9 cellular contexts compared by ENCODE assay signal in genomic region chr9:106916491-106917235, GRCh38. TPM values are rescaled to one million over a fixed set of nuclear protein-coding genes. Genes with fewer than 3 reads are reported as not detected.
DNase-seq lines count a peak whose midpoint lies in the region; ATAC-seq, FAIRE-seq and TF ChIP-seq lines count a peak whose summit lies in the region.
"Had no signal": no experiment of that assay in that cellular context is flagged by ENCODE, and none has a peak within 500 bp of the region (broad histone marks: within the 10 kb centered on the region; RNA-seq: fewer than 3 reads in every experiment).

No MANE protein-coding gene starts in this region.

- intact Hi-C loops in ovary (cut with DNase I): no loop called here

- TF ChIP-seq CTCF in foreskin fibroblast (IDR thresholded peaks at IDR 0.05; ENCODE audit: low read depth, low read length) (no peak), ovary (IDR thresholded peaks at IDR 0.05) (no peak), neural progenitor cell (IDR thresholded peaks at IDR 0.05) (no peak)

- H3K4me1 Mint-ChIP-seq in neural progenitor cell: peaks cover 27% of the 10 kb centered on the region

- TF ChIP-seq POLR2A in ovary (IDR thresholded peaks at IDR 0.05) (no peak), GM12891 (IDR thresholded peaks at IDR 0.05; ENCODE audit: low read depth, low read length) (no peak)

- H3K9ac ChIP-seq in neural progenitor cell: no peak overlapping the region

- no peak overlapping the region for H3K27ac Mint-ChIP-seq in neural progenitor cell

- H3K27me3 Mint-ChIP-seq in neural progenitor cell (ENCODE audit: insufficient read depth, low read depth): no peaks in the 10 kb centered on the region

- no peak for TF ChIP-seq EP300 in ovary (IDR thresholded peaks at IDR 0.05)

- H3K4me1 ChIP-seq in SJCRH30 (peaks cover 38% of the 10 kb centered on the region), ovary (ENCODE audit: insufficient read depth) (peaks cover 17% of the 10 kb centered on the region), neural progenitor cell (peaks cover 21% of the 10 kb centered on the region)

- ATAC-seq in GM19395 (IDR thresholded peaks at IDR 0.05; ENCODE audit: unreplicated experiment): no peak
- ATAC-seq: GM12878 had no signal

- no peak overlapping the region for H3K4me3 ChIP-seq in SJCRH30
- H3K4me3 ChIP-seq in foreskin fibroblast (ENCODE audit: low read depth in 1 of 2, low read length in 2 of 2): no peak overlapping the region
- H3K4me3 ChIP-seq in ovary: no peak overlapping the region
- H3K4me3 ChIP-seq in neural progenitor cell: no peak overlapping the region
- H3K4me3 ChIP-seq: GM12878 had no signal

- peaks cover 86% of the 10 kb centered on the region for H3K36me3 Mint-ChIP-seq in neural progenitor cell

- H3K27ac ChIP-seq in SJCRH30 (peak overlapping the region; percentile 63), ovary (no peak overlapping the region), neural progenitor cell (no peak overlapping the region)

- DNase-seq in GM03348 (ENCODE audit: low spot score) (peak; percentile 63), SJCRH30 (peak; percentile 69 to 71), foreskin fibroblast (peak; percentile 65 to 82), ovary (peak in 3 of 5 donors; percentile 31 to 54 (median 49)), GM12891 (ENCODE audit: insufficient read length, low spot score) (no peak), neural progenitor cell (ENCODE audit: low spot score) (no peak), NOMO-1 (lab: John Stamatoyannopoulos, UW; ENCODE audit: unreplicated experiment in 2 of 2) (no peak)

- H3K27me3 ChIP-seq in SJCRH30: no peaks in the 10 kb centered on the region
- H3K27me3 ChIP-seq in ovary: no peaks in the 10 kb centered on the region
- no peaks in the 10 kb centered on the region for H3K27me3 ChIP-seq in neural progenitor cell

- FAIRE-seq in GM12891 (lab: Jason Lieb, UNC): no peak
- FAIRE-seq: GM12878 had no signal

- H3K9me3 Mint-ChIP-seq in neural progenitor cell: peaks cover 68% of the 10 kb centered on the region

- no peak overlapping the region for H3K4me3 Mint-ChIP-seq in neural progenitor cell

- no peak overlapping the region for H3K4me2 ChIP-seq in neural progenitor cell

- WGBS in ovary, 3 donors: 11 to 17% (median 16%) methylated on average over 8 of the region's 8 CpGs

- no peak overlapping the region for H2AFZ ChIP-seq in neural progenitor cell (replicated peaks)

- peaks cover 31% of the 10 kb centered on the region for H4K20me1 ChIP-seq in neural progenitor cell (ENCODE audit: low read depth)

- H3K79me2 ChIP-seq in neural progenitor cell (ENCODE audit: low read depth): peaks cover 100% of the 10 kb centered on the region

- H3K36me3 ChIP-seq in SJCRH30 (no peaks in the 10 kb centered on the region), ovary (no peaks in the 10 kb centered on the region), neural progenitor cell (no peaks in the 10 kb centered on the region)

- H3F3A ChIP-seq in neural progenitor cell (ENCODE audit: low read depth): peaks cover 17% of the 10 kb centered on the region

- H3K9me3 ChIP-seq in SJCRH30 (replicated peaks): no peaks in the 10 kb centered on the region
- H3K9me3 ChIP-seq in ovary: no peaks in the 10 kb centered on the region
- no peaks in the 10 kb centered on the region for H3K9me3 ChIP-seq in neural progenitor cell (ENCODE audit: low read depth)

TF ChIP-seq in GM12891, 5 proteins besides CTCF, POLR2A, EP300 and RAD21:
- TF ChIP-seq POU2F2 (IDR thresholded peaks at IDR 0.05; ENCODE audit: low read depth, low read length): no peak
- no peak for TF ChIP-seq SPI1 (IDR thresholded peaks at IDR 0.05; ENCODE audit: low read depth, low read length)
- no peak for TF ChIP-seq PAX5 (IDR thresholded peaks at IDR 0.05; ENCODE audit: insufficient read depth, low read length, severe bottlenecking)
- TF ChIP-seq POLR2AphosphoS5 (IDR thresholded peaks at IDR 0.05; ENCODE audit: low read depth, low read length): no peak
- no peak for TF ChIP-seq TAF1 (IDR thresholded peaks at IDR 0.05; ENCODE audit: low read depth, low read length)
TF ChIP-seq in GM12891: peak in this region for 0.

RNA-seq across cellular contexts. Expression of gene ZNF462, which starts 53.7 kb away (rescaled TPM):
- 26.8 and 27.4 TPM in 2 replicates for total RNA-seq in SJCRH30 (2014; rRNA removed; shearing (Covaris generic))
- total RNA-seq in ovary: 10 to 100 TPM; 22.1 to 87.6 (median 54.4) TPM
- polyA plus RNA-seq in ovary: 1 to 10 TPM; 5.8 to 7.4 TPM
- polyA plus RNA-seq in GM12891 (2012; ENCODE audit: low read depth, missing spikeins): 0.24 TPM
- total RNA-seq in neural progenitor cell (ENCODE audit: low replicate concordance): 81.8 and 93.4 TPM in 2 replicates

Comparison
In these comparisons a context has a peak if more than half of its experiments do, and no peak if none do; other contexts are left out.
1. DNase-seq: peak in GM03348 (single experiment), SJCRH30 (2 of 2), foreskin fibroblast (2 of 2) and ovary (3 of 5); none in GM12891 (single experiment), neural progenitor cell (single experiment) and NOMO-1 (0 of 2).